ENCODE assay signal across 28 cellular contexts in the genomic region with DNA sequence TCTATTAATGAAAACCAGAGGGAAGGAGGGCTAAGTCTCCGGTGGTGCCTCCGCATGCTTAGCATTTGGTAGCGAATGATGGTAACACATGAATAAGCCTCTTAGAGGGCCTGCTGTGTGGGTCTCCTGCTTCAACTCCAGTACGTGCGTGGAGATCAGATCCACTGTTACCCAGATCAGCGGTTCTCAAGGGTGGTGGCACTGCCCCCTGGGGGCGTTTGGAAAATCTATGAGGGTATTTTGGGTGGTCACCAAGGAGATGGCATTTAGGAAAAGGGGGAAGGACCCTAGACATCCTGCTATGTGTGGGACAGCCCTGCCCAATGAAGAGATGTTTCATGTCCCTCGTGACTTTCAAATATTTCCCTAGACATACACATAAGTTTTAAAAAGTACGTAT. TPM values are rescaled to one million over a fixed set of nuclear protein-coding genes. Genes with fewer than 3 reads are reported as not detected.
A peak's percentile ranks its signal among the peaks of the same experiment; 100 is the strongest.
DNase-seq lines count a peak whose midpoint lies in the region; ATAC-seq and TF ChIP-seq lines count a peak whose summit lies in the region.
"Had no signal": no experiment of that assay in that cellular context is flagged by ENCODE, and none has a peak within 500 bp of the region (broad histone marks: within the 10 kb centered on the region; RNA-seq: fewer than 3 reads in every experiment).

No MANE protein-coding gene starts in this region.

- intact Hi-C loops in OCI-LY7 (cut with micrococcal nuclease; ENCODE audit: unreplicated experiment): loop anchor here (1.0 to 2.0 kb wide), 4 partner anchors 53 to 187 kb away; no protein-coding TSS in a partner anchor
- intact Hi-C loops in natural killer cell (cut with micrococcal nuclease): loop anchor here (1.0 kb wide), 3 partner anchors 47 to 186 kb away; no protein-coding TSS in a partner anchor

- H3K27ac Mint-ChIP-seq in natural killer cell: peak overlapping the region; percentile 8 to 87
- no peak overlapping the region for H3K27ac Mint-ChIP-seq in stimulated activated effector memory CD8-positive, alpha-beta T cell treated with anti-CD3 and anti-CD28 coated beads, Interleukin-12 subunit alpha, Interleukin-12 subunit beta, amount 100 ng/mL, for 72 hours
- H3K27ac Mint-ChIP-seq: activated CD4-positive, alpha-beta memory T cell treated with anti-CD3 and anti-CD28 coated beads, Interleukin-2, amount 10 ng/mL, durations not matched to agents 7 days and 5 days; mesothelial cell of epicardium; naive thymus-derived CD4-positive, alpha-beta T cell had no signal

- H3K4me1 Mint-ChIP-seq in natural killer cell: peaks cover 35 to 40% of the 10 kb centered on the region in 2 donors
- peaks cover 34% of the 10 kb centered on the region for H3K4me1 Mint-ChIP-seq in stimulated activated effector memory CD8-positive, alpha-beta T cell treated with anti-CD3 and anti-CD28 coated beads, Interleukin-12 subunit alpha, Interleukin-12 subunit beta, amount 100 ng/mL, for 72 hours

- H3K27ac ChIP-seq in BLaER1 treated with 17β-estradiol and CSF1 and Interleukin-3, amounts not matched to agents 10 nM and 100 nM: peak overlapping the region in 9 of 11 experiments; percentile 12 to 96 (median 36); a peak in 13 of 22 replicates
- no peak overlapping the region for H3K27ac ChIP-seq in OCI-LY7 (ENCODE audit: low read depth, low read length, poor library complexity, severe bottlenecking)
- H3K27ac ChIP-seq: C4-2B, SJCRH30, tibial artery had no signal

- no peaks in the 10 kb centered on the region for H3K27me3 ChIP-seq in BLaER1 treated with 17β-estradiol and CSF1 and Interleukin-3, amounts not matched to agents 10 nM and 100 nM
- H3K27me3 ChIP-seq: pancreas, SJCRH30 had no signal

- H3K4me3 Mint-ChIP-seq in natural killer cell: no peak overlapping the region
- H3K4me3 Mint-ChIP-seq in stimulated activated effector memory CD8-positive, alpha-beta T cell treated with anti-CD3 and anti-CD28 coated beads, Interleukin-12 subunit alpha, Interleukin-12 subunit beta, amount 100 ng/mL, for 72 hours: no peak overlapping the region
- H3K4me3 Mint-ChIP-seq: activated CD4-positive, alpha-beta memory T cell treated with anti-CD3 and anti-CD28 coated beads, Interleukin-2, amount 10 ng/mL, durations not matched to agents 7 days and 5 days; mesothelial cell of epicardium; naive thymus-derived CD4-positive, alpha-beta T cell had no signal

- peak overlapping the region in 3 of 11 experiments; percentile 11 to 81 (median 55); a peak in 3 of 22 replicates for H3K9ac ChIP-seq in BLaER1 treated with 17β-estradiol and CSF1 and Interleukin-3, amounts not matched to agents 10 nM and 100 nM

- H3K4me3 ChIP-seq in BLaER1 treated with 17β-estradiol and CSF1 and Interleukin-3, amounts not matched to agents 10 nM and 100 nM: no peak overlapping the region
- H3K4me3 ChIP-seq in GM12864 (ENCODE audit: low read depth, low read length) (no peak overlapping the region), OCI-LY7 (ENCODE audit: low read depth, low read length, poor library complexity, severe bottlenecking) (no peak overlapping the region)
- H3K4me3 ChIP-seq: pancreas, SJCRH30, tibial artery had no signal

- no peak overlapping the region for H2AFZ ChIP-seq in OCI-LY7 (ENCODE audit: low read length)

- TF ChIP-seq CTCF in GM12864 (IDR thresholded peaks at IDR 0.05; ENCODE audit: low read depth, low read length, missing control alignments) (peak; percentile 6), OCI-LY7 (conservative IDR thresholded peaks at IDR 0.05; ENCODE audit: low read length) (peak; percentile 54), natural killer cell (IDR thresholded peaks at IDR 0.05) (no peak)

- H3K36me3 Mint-ChIP-seq in natural killer cell: peaks cover 17% of the 10 kb centered on the region
- H3K36me3 Mint-ChIP-seq in stimulated activated effector memory CD8-positive, alpha-beta T cell treated with anti-CD3 and anti-CD28 coated beads, Interleukin-12 subunit alpha, Interleukin-12 subunit beta, amount 100 ng/mL, for 72 hours: peaks cover 61% of the 10 kb centered on the region
- H3K36me3 Mint-ChIP-seq: mesothelial cell of epicardium had no signal

- peaks cover 9 to 99% (median 46%) of the 10 kb centered on the region in 11 experiments; a peak in 20 of 22 replicates for H4K20me1 ChIP-seq in BLaER1 treated with 17β-estradiol and CSF1 and Interleukin-3, amounts not matched to agents 10 nM and 100 nM
- no peaks in the 10 kb centered on the region for H4K20me1 ChIP-seq in OCI-LY7 (ENCODE audit: insufficient read depth, low read length)

- DNase-seq in GM12864 (ENCODE audit: low read depth) (no peak), OCI-LY7 (ENCODE audit: low spot score) (no peak), natural killer cell (no peak), superior temporal gyrus (ENCODE audit: extremely low spot score) (no peak), cerebellar nuclear complex (lab: John Stamatoyannopoulos, UW) (no peak), NCI-H2171 treated with DMSO at 0.1 percent for 48 hours (lab: John Stamatoyannopoulos, UW) (no peak)
- DNase-seq in stimulated activated effector memory CD8-positive, alpha-beta T cell treated with anti-CD3 and anti-CD28 coated beads, Interleukin-12 subunit alpha, Interleukin-12 subunit beta, amount 100 ng/mL, for 72 hours (ENCODE audit: low spot score in 2 of 2): no peak
- DNase-seq: activated CD4-positive, alpha-beta memory T cell treated with anti-CD3 and anti-CD28 coated beads, Interleukin-2, amount 10 ng/mL, durations not matched to agents 7 days and 5 days; activated effector memory CD4-positive, alpha-beta T cell treated with anti-CD3 and anti-CD28 coated beads, Interleukin-2, amount 50 U/mL, for 16 hours; activated T-cell treated with anti-CD3 and anti-CD28 coated beads for 4 hours; head of caudate nucleus; left colon; NCI-H2029 treated with DMSO at 0.1 percent for 48 hours; NCI-H226; pancreas; right cardiac atrium; SJCRH30; stimulated activated CD4-positive, alpha-beta T cell treated with anti-CD3 and anti-CD28 coated beads, Interleukin-12 subunit alpha, Interleukin-12 subunit beta, amount 100 ng/mL, for 4 hours; stimulated activated CD4-positive, alpha-beta T cell treated with anti-CD3 and anti-CD28 coated beads, Interleukin-4, amount 100 ng/mL, for 24 hours; stimulated activated naive CD8-positive, alpha-beta T cell treated with anti-CD3 and anti-CD28 coated beads, Interleukin-15, Interleukin-2, amounts not matched to agents 100 U/mL and 50 U/mL, for 24 hours; tibial artery had no signal

- no peaks in the 10 kb centered on the region for H3K27me3 Mint-ChIP-seq in natural killer cell (ENCODE audit: low read depth in 2 of 2)
- H3K27me3 Mint-ChIP-seq: activated CD4-positive, alpha-beta memory T cell treated with anti-CD3 and anti-CD28 coated beads, Interleukin-2, amount 10 ng/mL, durations not matched to agents 7 days and 5 days had no signal

- H3K4me2 ChIP-seq in BLaER1 treated with 17β-estradiol and CSF1 and Interleukin-3, amounts not matched to agents 10 nM and 100 nM: peak overlapping the region in 8 of 11 experiments; percentile 0 to 97 (median 34); a peak in 11 of 22 replicates
- no peak overlapping the region for H3K4me2 ChIP-seq in OCI-LY7 (ENCODE audit: low read length)

- BruUV-seq in OCI-LY7 (replicated peaks; lab: Mats Ljungman, UMichigan): no TSS peak

- ATAC-seq in natural killer cell: no peak
- no peak for ATAC-seq in stimulated activated effector memory CD8-positive, alpha-beta T cell treated with anti-CD3 and anti-CD28 coated beads, Interleukin-12 subunit alpha, Interleukin-12 subunit beta, amount 100 ng/mL, for 72 hours
- ATAC-seq: activated CD4-positive, CD25-positive, alpha-beta regulatory T cell treated with anti-CD3 and anti-CD28 coated beads, Interleukin-2, amount 50 U/mL, for 24 hours; HCT116; left colon; naive thymus-derived CD4-positive, alpha-beta T cell; Panc1; pancreas; right cardiac atrium; stimulated activated naive CD8-positive, alpha-beta T cell treated with anti-CD3 and anti-CD28 coated beads, Interleukin-15, Interleukin-2, amounts not matched to agents 100 U/mL and 50 U/mL, for 24 hours had no signal

- H3K36me3 ChIP-seq in BLaER1 treated with 17β-estradiol and CSF1 and Interleukin-3, amounts not matched to agents 10 nM and 100 nM: peaks cover 90 to 100% (median 98%) of the 10 kb centered on the region in 11 experiments
- H3K36me3 ChIP-seq in OCI-LY7 (ENCODE audit: insufficient read depth, low read length): peaks cover 100% of the 10 kb centered on the region
- H3K36me3 ChIP-seq: SJCRH30, tibial artery had no signal

- H3K9me3 ChIP-seq in BLaER1 treated with 17β-estradiol and CSF1 and Interleukin-3, amounts not matched to agents 10 nM and 100 nM (replicated peaks in 1 of 11): no peaks in the 10 kb centered on the region
- H3K9me3 ChIP-seq in OCI-LY7 (ENCODE audit: low read length): no peaks in the 10 kb centered on the region
- H3K9me3 ChIP-seq: pancreas, SJCRH30, tibial artery had no signal

- H3K4me1 ChIP-seq in BLaER1 treated with 17β-estradiol and CSF1 and Interleukin-3, amounts not matched to agents 10 nM and 100 nM: peaks cover 73 to 90% (median 80%) of the 10 kb centered on the region in 10 experiments
- peaks cover 30% of the 10 kb centered on the region for H3K4me1 ChIP-seq in OCI-LY7 (ENCODE audit: insufficient read depth, low read length, poor library complexity, severe bottlenecking)
- H3K4me1 ChIP-seq: SJCRH30, tibial artery had no signal

- POLR2A ChIA-PET in OCI-LY7 (lab: Charles Lee): no interaction called here

- no peaks in the 10 kb centered on the region for H3K9me2 ChIP-seq in OCI-LY7 (ENCODE audit: insufficient read depth, low read length)

- CTCF ChIA-PET in OCI-LY7 (lab: Charles Lee; ENCODE audit: unreplicated experiment): interaction anchor here (1.0 kb wide), 1 partner anchor 112 kb away, joined by 3 read pairs; no protein-coding TSS in a partner anchor

- no peaks in the 10 kb centered on the region for H3K9me3 Mint-ChIP-seq in natural killer cell
- H3K9me3 Mint-ChIP-seq in stimulated activated effector memory CD8-positive, alpha-beta T cell treated with anti-CD3 and anti-CD28 coated beads, Interleukin-12 subunit alpha, Interleukin-12 subunit beta, amount 100 ng/mL, for 72 hours: no peaks in the 10 kb centered on the region
- H3K9me3 Mint-ChIP-seq: activated CD4-positive, alpha-beta memory T cell treated with anti-CD3 and anti-CD28 coated beads, Interleukin-2, amount 10 ng/mL, durations not matched to agents 7 days and 5 days; mesothelial cell of epicardium; naive thymus-derived CD4-positive, alpha-beta T cell had no signal

- H3K79me2 ChIP-seq in OCI-LY7 (ENCODE audit: insufficient read depth, low read depth, low read length): peaks cover 15% of the 10 kb centered on the region; the same call in 1 of the 2 replicates

RNA-seq across cellular contexts. Expression of a gene that starts 57.1 kb away (rescaled TPM):
- 20.8 and 23.0 TPM in 2 replicates for total RNA-seq in OCI-LY7 (2014; rRNA removed; shearing (Covaris generic))
- 80.2 and 88.8 TPM in 2 replicates for total RNA-seq in OCI-LY7 (2022)
- 100 to 1,000 TPM; 113 to 119 (median 117) TPM for total RNA-seq in natural killer cell
